ENCODE assay signal across 8 cellular contexts in genomic region chr13:38417727-38418126, GRCh38.
DNase-seq lines count a peak whose midpoint lies in the region; ATAC-seq and TF ChIP-seq lines count a peak whose summit lies in the region.

No MANE protein-coding gene starts in this region.

- TF ChIP-seq CTCF in kidney epithelial cell (IDR thresholded peaks at IDR 0.05; ENCODE audit: insufficient read depth, low read length, poor library complexity, severe bottlenecking) (peak; percentile 28), dorsolateral prefrontal cortex (IDR thresholded peaks at IDR 0.05 in 54 of 56, conservative IDR thresholded peaks at IDR 0.05 in 2 of 56; ENCODE audit: low read depth in 1 of 56, partially characterized antibody in 56 of 56) (peak in 8 of 56 donors; percentile 10 to 31 (median 21))

- H3K36me3 ChIP-seq in kidney epithelial cell (ENCODE audit: control insufficient read depth, insufficient read depth, low read length) = no peaks in the 10 kb centered on the region

- H3K27me3 ChIP-seq in kidney epithelial cell (ENCODE audit: control insufficient read depth, insufficient read depth, low read length) (no peaks in the 10 kb centered on the region), dorsolateral prefrontal cortex (no peaks in the 10 kb centered on the region)

- no peak overlapping the region for H3K27ac ChIP-seq in dorsolateral prefrontal cortex
- H3K27ac ChIP-seq in substantia nigra (ENCODE audit: low read depth, low read length, poor library complexity, severe bottlenecking) = no peak overlapping the region

- ATAC-seq in activated CD4-positive, CD25-positive, alpha-beta regulatory T cell treated with anti-CD3 and anti-CD28 coated beads, Interleukin-2, amount 50 U/mL, for 24 hours = peak; percentile 41 to 42
- peak; percentile 36 for ATAC-seq in HG02884 (IDR thresholded peaks at IDR 0.05; ENCODE audit: unreplicated experiment)

- no peak for DNase-seq in activated CD4-positive, CD25-positive, alpha-beta regulatory T cell (lab: John Stamatoyannopoulos, UW)
- DNase-seq in SK-MEL-5 (ENCODE audit: low read depth, low spot score) = peak; percentile 60
- no peak for DNase-seq in kidney epithelial cell (ENCODE audit: low read depth)
- no peak for DNase-seq in amygdala (lab: John Stamatoyannopoulos, UW)
- DNase-seq in dorsolateral prefrontal cortex = no peak
- DNase-seq in substantia nigra (lab: John Stamatoyannopoulos, UW) = no peak

- H3K4me3 ChIP-seq in kidney epithelial cell (ENCODE audit: low read depth, low read length) (no peak overlapping the region), dorsolateral prefrontal cortex (no peak overlapping the region)

- in situ Hi-C loops in SK-MEL-5 (cut with HindIII; ENCODE audit: low pct_unique_long_range_greater_than_20kb, low sequenced_read_pairs) = no loop called here

- intact Hi-C loops in dorsolateral prefrontal cortex (cut with DNase I) = no loop called here
